In the genomic region with DNA sequence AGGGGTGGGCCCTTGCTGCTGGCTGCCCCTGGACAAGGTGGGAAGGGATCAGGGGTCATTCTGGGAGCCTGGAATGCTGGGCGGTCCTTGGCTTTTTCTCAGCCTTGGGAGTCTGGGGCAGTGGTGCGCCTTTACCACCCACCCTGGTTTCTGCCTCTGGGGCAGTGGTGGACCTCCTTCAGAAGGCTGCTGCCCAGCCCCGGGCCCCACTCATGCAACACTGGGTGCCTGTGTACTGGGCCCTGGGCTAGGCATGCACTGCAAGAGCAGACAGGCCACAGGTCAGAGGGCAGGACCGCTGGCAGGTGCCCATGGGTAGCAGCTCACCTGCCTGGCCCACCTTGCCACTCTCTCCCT, we compare ENCODE assay signal across 15 cellular contexts. TPM values are rescaled to one million over a fixed set of nuclear protein-coding genes. Genes with fewer than 3 reads are reported as not detected.
DNase-seq lines count a peak whose midpoint lies in the region; ATAC-seq and TF ChIP-seq lines count a peak whose summit lies in the region.
"Had no signal": no experiment of that assay in that cellular context is flagged by ENCODE, and none has a peak within 500 bp of the region (broad histone marks: within the 10 kb centered on the region; RNA-seq: fewer than 3 reads in every experiment).

No MANE protein-coding gene starts in this region.

- H3K9me3 ChIP-seq in HCT116 (ENCODE audit: control insufficient read depth in 1 of 2, insufficient read depth in 1 of 2, low read depth in 1 of 2, low read length in 2 of 2): no peaks in the 10 kb centered on the region
- H3K9me3 ChIP-seq in skeletal muscle satellite cell (replicated peaks; ENCODE audit: low read length): no peaks in the 10 kb centered on the region

- no peak overlapping the region for H3K9ac ChIP-seq in HCT116 (ENCODE audit: low read length)
- H3K9ac ChIP-seq in skeletal muscle satellite cell (ENCODE audit: low read depth, low read length): peak overlapping the region; percentile 57

- H3K4me3 ChIP-seq in HCT116 (replicated peaks in 1 of 2; ENCODE audit: low read depth in 1 of 2, low read length in 2 of 2) (no peak overlapping the region), skeletal muscle satellite cell (ENCODE audit: low read length) (no peak overlapping the region)
- H3K4me3 ChIP-seq: cardiac muscle cell, GM12878 had no signal

- H3K4me3 Mint-ChIP-seq in activated T-helper 1 cell treated with anti-CD3 and anti-CD28 coated beads, Interleukin-12 subunit alpha, Interleukin-12 subunit beta, Interleukin-2, Interleukin-4 antibody, amounts not matched to agents 30 ng/mL and 10 ng/mL and 1 ng/mL, durations not matched to agents 14 hours and 24 hours and 36 hours: peak overlapping the region; percentile 87
- H3K4me3 Mint-ChIP-seq in WTC11: no peak overlapping the region
- H3K4me3 Mint-ChIP-seq: memory B cell had no signal

- ATAC-seq in HCT116 (no peak), left lobe of liver (peak; percentile 26), WTC11 (no peak), HG03135 (IDR thresholded peaks at IDR 0.05; ENCODE audit: unreplicated experiment) (no peak)
- ATAC-seq: GM12878 had no signal

- BruUV-seq in HCT116 (replicated peaks; lab: Mats Ljungman, UMichigan): no TSS peak

- peak overlapping the region; percentile 51; the same call in 1 of the 2 replicates for H3K4me2 ChIP-seq in HCT116 (ENCODE audit: low read length)
- H3K4me2 ChIP-seq in skeletal muscle satellite cell (ENCODE audit: low read length): no peak overlapping the region

- H3K27me3 ChIP-seq in HCT116 (ENCODE audit: insufficient read depth, low read length) (no peaks in the 10 kb centered on the region), skeletal muscle satellite cell (ENCODE audit: control insufficient read depth, insufficient read depth, low read length) (no peaks in the 10 kb centered on the region)
- H3K27me3 ChIP-seq: cardiac muscle cell had no signal

- H3K79me2 ChIP-seq in HCT116 (ENCODE audit: insufficient read depth, low read length): no peaks in the 10 kb centered on the region

- CTCF ChIA-PET in HCT116 (lab: Charles Lee) (no interaction called here), WTC11 (lab: Charles Lee) (no interaction called here)

- H2AFZ ChIP-seq in HCT116 (ENCODE audit: low read depth, low read length, poor library complexity, severe bottlenecking): no peak overlapping the region

- peaks cover 57% of the 10 kb centered on the region for H3K4me1 Mint-ChIP-seq in activated T-helper 1 cell treated with anti-CD3 and anti-CD28 coated beads, Interleukin-12 subunit alpha, Interleukin-12 subunit beta, Interleukin-2, Interleukin-4 antibody, amounts not matched to agents 30 ng/mL and 10 ng/mL and 1 ng/mL, durations not matched to agents 14 hours and 24 hours and 36 hours (ENCODE audit: low read depth)
- peaks cover 20% of the 10 kb centered on the region for H3K4me1 Mint-ChIP-seq in WTC11

- H3K27me3 Mint-ChIP-seq in activated T-helper 1 cell treated with anti-CD3 and anti-CD28 coated beads, Interleukin-12 subunit alpha, Interleukin-12 subunit beta, Interleukin-2, Interleukin-4 antibody, amounts not matched to agents 30 ng/mL and 10 ng/mL and 1 ng/mL, durations not matched to agents 14 hours and 24 hours and 36 hours (ENCODE audit: insufficient read depth): no peaks in the 10 kb centered on the region
- peaks cover 12% of the 10 kb centered on the region for H3K27me3 Mint-ChIP-seq in WTC11 (ENCODE audit: low read depth)
- H3K27me3 Mint-ChIP-seq: memory B cell had no signal

- no peak for TF ChIP-seq CTCF in HCT116 (IDR thresholded peaks at IDR 0.05 in 2 of 3, conservative IDR thresholded peaks at IDR 0.05 in 1 of 3; ENCODE audit: borderline replicate concordance in 1 of 3, insufficient read depth in 1 of 3, low read depth in 2 of 3, low read length in 2 of 3)
- no peak for TF ChIP-seq CTCF in WTC11 (IDR thresholded peaks at IDR 0.05)

- H3K36me3 ChIP-seq in HCT116 (ENCODE audit: control insufficient read depth in 1 of 2, insufficient read depth in 2 of 2, low read length in 2 of 2) (no peaks in the 10 kb centered on the region), skeletal muscle satellite cell (ENCODE audit: insufficient read depth, low read length) (no peaks in the 10 kb centered on the region)
- H3K36me3 ChIP-seq: cardiac muscle cell had no signal

- no peak for TF ChIP-seq POLR2A in HCT116 (IDR thresholded peaks at IDR 0.05; ENCODE audit: borderline replicate concordance, extremely low read depth, insufficient read depth, insufficient read length)

- H3K9me3 Mint-ChIP-seq in activated T-helper 1 cell treated with anti-CD3 and anti-CD28 coated beads, Interleukin-12 subunit alpha, Interleukin-12 subunit beta, Interleukin-2, Interleukin-4 antibody, amounts not matched to agents 30 ng/mL and 10 ng/mL and 1 ng/mL, durations not matched to agents 14 hours and 24 hours and 36 hours: no peaks in the 10 kb centered on the region
- H3K9me3 Mint-ChIP-seq in WTC11: no peaks in the 10 kb centered on the region
- H3K9me3 Mint-ChIP-seq: memory B cell had no signal

- DNase-seq in HCT116 (ENCODE audit: low read depth, low spot score) (no peak), left lobe of liver (ENCODE audit: low spot score) (peak; percentile 73), DMS79 (lab: John Stamatoyannopoulos, UW) (no peak), WTC11 (ENCODE audit: low spot score) (no peak), D341Med (ENCODE audit: low spot score) (no peak)
- DNase-seq in activated T-helper 1 cell treated with anti-CD3 and anti-CD28 coated beads, Interleukin-12 subunit alpha, Interleukin-12 subunit beta, Interleukin-2, Interleukin-4 antibody, amounts not matched to agents 30 ng/mL and 10 ng/mL and 1 ng/mL, durations not matched to agents 14 hours and 24 hours and 36 hours (ENCODE audit: low spot score): no peak
- DNase-seq: foreskin fibroblast, HCEC 1CT, KBM-7, NCI-H2171 had no signal

- RAD21 ChIA-PET in HCT116 (lab: Charles Lee; ENCODE audit: low non-redundant PET in 1 of 2, low total read pairs in 2 of 2, uncharacterized antibody in 2 of 2, unreplicated experiment in 2 of 2): no interaction called here

- TF ChIP-seq RAD21 in HCT116 (IDR thresholded peaks at IDR 0.05; ENCODE audit: low read depth): no peak

- H3K27ac Mint-ChIP-seq in activated T-helper 1 cell treated with anti-CD3 and anti-CD28 coated beads, Interleukin-12 subunit alpha, Interleukin-12 subunit beta, Interleukin-2, Interleukin-4 antibody, amounts not matched to agents 30 ng/mL and 10 ng/mL and 1 ng/mL, durations not matched to agents 14 hours and 24 hours and 36 hours: no peak overlapping the region
- no peak overlapping the region for H3K27ac Mint-ChIP-seq in WTC11

- H3K36me3 Mint-ChIP-seq in activated T-helper 1 cell treated with anti-CD3 and anti-CD28 coated beads, Interleukin-12 subunit alpha, Interleukin-12 subunit beta, Interleukin-2, Interleukin-4 antibody, amounts not matched to agents 30 ng/mL and 10 ng/mL and 1 ng/mL, durations not matched to agents 14 hours and 24 hours and 36 hours (ENCODE audit: low read depth): peaks cover 13% of the 10 kb centered on the region
- no peaks in the 10 kb centered on the region for H3K36me3 Mint-ChIP-seq in WTC11
- H3K36me3 Mint-ChIP-seq: memory B cell had no signal

- POLR2A ChIA-PET in HCT116 (lab: Charles Lee) (no interaction called here), WTC11 (lab: Charles Lee) (interaction anchor here (0.6 kb wide), 1 partner anchor 13 kb away, joined by 3 read pairs; no protein-coding TSS in a partner anchor)

- H3K4me1 ChIP-seq in HCT116 (ENCODE audit: control insufficient read depth in 1 of 2, insufficient read depth in 2 of 2, low read length in 2 of 2): peaks cover 54 to 83% of the 10 kb centered on the region in 2 experiments
- peaks cover 70% of the 10 kb centered on the region for H3K4me1 ChIP-seq in skeletal muscle satellite cell (ENCODE audit: control insufficient read depth, insufficient read depth, low read length)

- intact Hi-C loops in HCT116 (cut with micrococcal nuclease): no loop called here
- intact Hi-C loops in activated T-helper 1 cell treated with anti-CD3 and anti-CD28 coated beads, Interleukin-12 subunit alpha, Interleukin-12 subunit beta, Interleukin-2, Interleukin-4 antibody, amounts not matched to agents 30 ng/mL and 10 ng/mL and 1 ng/mL, durations not matched to agents 14 hours and 24 hours and 36 hours (cut with micrococcal nuclease): no loop called here

- peak overlapping the region; percentile 48; the same call in 1 of the 2 replicates for H3K27ac ChIP-seq in HCT116 (ENCODE audit: low read depth, low read length)
- H3K27ac ChIP-seq: cardiac muscle cell had no signal

- H4K20me1 ChIP-seq in HCT116 (ENCODE audit: insufficient read depth): no peaks in the 10 kb centered on the region

- H3K9me2 ChIP-seq in HCT116 (ENCODE audit: insufficient read depth): no peaks in the 10 kb centered on the region

TF ChIP-seq in HCT116, 20 proteins besides CTCF, POLR2A, EP300 and RAD21 (continues in another document):
- TF ChIP-seq EZH2phosphoT487 (IDR thresholded peaks at IDR 0.05; ENCODE audit: borderline replicate concordance) (no peak), ZFX (IDR thresholded peaks at IDR 0.05) (no peak), ELF1 (IDR thresholded peaks at IDR 0.05; ENCODE audit: borderline replicate concordance, low read depth) (no peak)

TF ChIP-seq in WTC11, 78 proteins besides CTCF, POLR2A, EP300 and RAD21 (continues in another document):
- no peak for TF ChIP-seq NR1H2 (CRISPR knock-in tag; IDR thresholded peaks at IDR 0.05)
- TF ChIP-seq CREB1 (CRISPR knock-in tag; IDR thresholded peaks at IDR 0.05): no peak
- no peak for TF ChIP-seq MYBL2 (CRISPR knock-in tag; IDR thresholded peaks at IDR 0.05)

RNA-seq across cellular contexts. Expression of gene SH3BP2, which starts 4.3 kb away (rescaled TPM):
- total RNA-seq in HCT116 (2021; ENCODE audit: unreplicated experiment): 52.8 TPM
- polyA plus RNA-seq in HCT116 (2012): 21.4 and 22.2 TPM in 2 replicates
- total RNA-seq in activated T-helper 1 cell treated with anti-CD3 and anti-CD28 coated beads, Interleukin-12 subunit alpha, Interleukin-12 subunit beta, Interleukin-2, Interleukin-4 antibody, amounts not matched to agents 30 ng/mL and 10 ng/mL and 1 ng/mL, durations not matched to agents 14 hours and 24 hours and 36 hours: 96.7 and 99.7 TPM in 2 replicates
- total RNA-seq in left lobe of liver: 59.8 TPM
- 16.4 and 30.4 TPM in 2 replicates for total RNA-seq in skeletal muscle satellite cell (2012; rRNA removed)
- 43.2 to 49.1 TPM (median 44.5 TPM) in 3 replicates for total RNA-seq in WTC11 (2021)

RNA-seq across cellular contexts. Expression of gene TNIP2, which starts 41.0 kb away (rescaled TPM):
- total RNA-seq in HCT116 (2021; ENCODE audit: unreplicated experiment) (41.0 TPM), left lobe of liver (13.1 TPM), WTC11 (2021) (39.3 to 44.4 TPM (median 41.5 TPM) in 3 replicates)
- 44.4 and 46.7 TPM in 2 replicates for polyA plus RNA-seq in HCT116 (2012)
- 96.2 and 98.6 TPM in 2 replicates for total RNA-seq in activated T-helper 1 cell treated with anti-CD3 and anti-CD28 coated beads, Interleukin-12 subunit alpha, Interleukin-12 subunit beta, Interleukin-2, Interleukin-4 antibody, amounts not matched to agents 30 ng/mL and 10 ng/mL and 1 ng/mL, durations not matched to agents 14 hours and 24 hours and 36 hours
- 37.4 and 41.6 TPM in 2 replicates for total RNA-seq in skeletal muscle satellite cell (2012; rRNA removed)

RNA-seq across cellular contexts. Expression of gene ADD1, which starts 46.5 kb away (rescaled TPM):
- 139 TPM for total RNA-seq in HCT116 (2021; ENCODE audit: unreplicated experiment)
- polyA plus RNA-seq in HCT116 (2012): 99.5 and 110 TPM in 2 replicates
- 200 and 203 TPM in 2 replicates for total RNA-seq in activated T-helper 1 cell treated with anti-CD3 and anti-CD28 coated beads, Interleukin-12 subunit alpha, Interleukin-12 subunit beta, Interleukin-2, Interleukin-4 antibody, amounts not matched to agents 30 ng/mL and 10 ng/mL and 1 ng/mL, durations not matched to agents 14 hours and 24 hours and 36 hours
- total RNA-seq in left lobe of liver: 113 TPM
- total RNA-seq in skeletal muscle satellite cell (2012; rRNA removed): 109 and 111 TPM in 2 replicates
- total RNA-seq in WTC11 (2021): 164 to 178 TPM (median 167 TPM) in 3 replicates
